8 cellular contexts compared by ENCODE assay signal in genomic region chr2:96207073-96207777, GRCh38. TPM values are rescaled to one million over a fixed set of nuclear protein-coding genes. Genes with fewer than 3 reads are reported as not detected.
DNase-seq lines count a peak whose midpoint lies in the region; ATAC-seq and TF ChIP-seq lines count a peak whose summit lies in the region.

No MANE protein-coding gene starts in this region.

- peak overlapping the region; percentile 98 for H3K9ac ChIP-seq in MM.1S (ENCODE audit: low read length)
- peak overlapping the region; percentile 59 to 87 for H3K9ac ChIP-seq in duodenal mucosa (ENCODE audit: low read depth in 1 of 2, low read length in 2 of 2)

- H3K4me1 Mint-ChIP-seq in natural killer cell treated with Interleukin-12 subunit alpha and Interleukin-12 subunit beta and Interleukin-15 and Interleukin-18, amount 100 ng/mL, for 72 hours (ENCODE audit: low read depth in 2 of 2) = peaks cover 52 to 57% of the 10 kb centered on the region in 2 donors

- H3K9me3 Mint-ChIP-seq in natural killer cell treated with Interleukin-12 subunit alpha and Interleukin-12 subunit beta and Interleukin-15 and Interleukin-18, amount 100 ng/mL, for 72 hours = no peaks in the 10 kb centered on the region

- no peak overlapping the region for H2AFZ ChIP-seq in MM.1S (ENCODE audit: low read length)

- H3K4me1 ChIP-seq in MM.1S (ENCODE audit: low read length) = peaks cover 33% of the 10 kb centered on the region
- H3K4me1 ChIP-seq in duodenal mucosa (ENCODE audit: control insufficient read depth in 1 of 2, insufficient read depth in 2 of 2, low read length in 2 of 2) = peaks cover 58 to 67% of the 10 kb centered on the region in 2 donors

- H3K36me3 Mint-ChIP-seq in natural killer cell treated with Interleukin-12 subunit alpha and Interleukin-12 subunit beta and Interleukin-15 and Interleukin-18, amount 100 ng/mL, for 72 hours = peaks cover 9% of the 10 kb centered on the region

- DNase-seq in MM.1S (no peak), NCI-H748 (lab: John Stamatoyannopoulos, UW; ENCODE audit: unreplicated experiment) (no peak), H4 (ENCODE audit: low spot score) (no peak)
- DNase-seq in natural killer cell treated with Interleukin-12 subunit alpha and Interleukin-12 subunit beta and Interleukin-15 and Interleukin-18, amount 100 ng/mL, for 72 hours (ENCODE audit: low spot score) = no peak

- peaks cover 78% of the 10 kb centered on the region for H3K79me2 ChIP-seq in MM.1S (ENCODE audit: low read length)

- peak overlapping the region; percentile 89 to 92 for H3K27ac Mint-ChIP-seq in natural killer cell treated with Interleukin-12 subunit alpha and Interleukin-12 subunit beta and Interleukin-15 and Interleukin-18, amount 100 ng/mL, for 72 hours

- H3K9me2 ChIP-seq in MM.1S (replicated peaks; ENCODE audit: insufficient read depth, low read length) = no peaks in the 10 kb centered on the region

- no peaks in the 10 kb centered on the region for H3K27me3 ChIP-seq in MM.1S (replicated peaks; ENCODE audit: insufficient read depth, low read length)
- no peaks in the 10 kb centered on the region for H3K27me3 ChIP-seq in duodenal mucosa (ENCODE audit: control insufficient read depth in 1 of 2, insufficient read depth in 2 of 2, low read length in 2 of 2)

- H3K4me3 ChIP-seq in MM.1S (ENCODE audit: low read length) (peak overlapping the region; percentile 88), duodenal mucosa (ENCODE audit: low read depth in 1 of 2, low read length in 2 of 2) (peak overlapping the region; percentile 60 to 85)

- ATAC-seq in natural killer cell treated with Interleukin-12 subunit alpha and Interleukin-12 subunit beta and Interleukin-15 and Interleukin-18, amount 100 ng/mL, for 72 hours = no peak
- ATAC-seq in activated CD4-positive, CD25-positive, alpha-beta regulatory T cell treated with anti-CD3 and anti-CD28 coated beads, Interleukin-2, amount 50 U/mL, for 24 hours = no peak
- ATAC-seq in HG03442 (IDR thresholded peaks at IDR 0.05; ENCODE audit: unreplicated experiment) = no peak

- H4K20me1 ChIP-seq in MM.1S (ENCODE audit: insufficient read depth, low read length) = peaks cover 50% of the 10 kb centered on the region

- no peaks in the 10 kb centered on the region for H3K9me3 ChIP-seq in MM.1S (replicated peaks; ENCODE audit: insufficient read depth, low read length)
- H3K9me3 ChIP-seq in duodenal mucosa (ENCODE audit: control insufficient read depth in 1 of 2, low read length in 2 of 2) = no peaks in the 10 kb centered on the region

- no peaks in the 10 kb centered on the region for H3K27me3 Mint-ChIP-seq in natural killer cell treated with Interleukin-12 subunit alpha and Interleukin-12 subunit beta and Interleukin-15 and Interleukin-18, amount 100 ng/mL, for 72 hours

- H3F3A ChIP-seq in MM.1S (ENCODE audit: insufficient read depth, low read length) = peaks cover 27% of the 10 kb centered on the region

- H3K4me2 ChIP-seq in MM.1S (ENCODE audit: low read depth, low read length) = peak overlapping the region; percentile 79

- H3K36me3 ChIP-seq in MM.1S (replicated peaks; ENCODE audit: insufficient read depth, low read length) (no peaks in the 10 kb centered on the region), duodenal mucosa (ENCODE audit: control insufficient read depth in 1 of 2, insufficient read depth in 2 of 2, low read length in 2 of 2) (no peaks in the 10 kb centered on the region)

- peak overlapping the region; percentile 98 for H3K4me3 Mint-ChIP-seq in natural killer cell treated with Interleukin-12 subunit alpha and Interleukin-12 subunit beta and Interleukin-15 and Interleukin-18, amount 100 ng/mL, for 72 hours

- H3K27ac ChIP-seq in C4-2B = peak overlapping the region; percentile 96
- H3K27ac ChIP-seq in MM.1S (ENCODE audit: low read length) = peak overlapping the region; percentile 95; the same call in 1 of the 2 replicates
- peak overlapping the region; percentile 93 for H3K27ac ChIP-seq in duodenal mucosa (ENCODE audit: low read depth, low read length)

- TF ChIP-seq CTCF in C4-2B (conservative IDR thresholded peaks at IDR 0.05) = no peak
- TF ChIP-seq CTCF in MM.1S (IDR thresholded peaks at IDR 0.05; ENCODE audit: low read length) = no peak

RNA-seq across cellular contexts. Expression of gene STARD7, which starts 1.4 kb away (rescaled TPM):
- 100 to 1,000 TPM; 153 to 206 TPM for total RNA-seq in natural killer cell treated with Interleukin-12 subunit alpha and Interleukin-12 subunit beta and Interleukin-15 and Interleukin-18, amount 100 ng/mL, for 72 hours
- 169 and 170 TPM in 2 replicates for total RNA-seq in H4 (2014; rRNA removed; shearing (Covaris generic))

RNA-seq across cellular contexts. Expression of gene TMEM127, which starts 58.6 kb away (rescaled TPM):
- total RNA-seq in natural killer cell treated with Interleukin-12 subunit alpha and Interleukin-12 subunit beta and Interleukin-15 and Interleukin-18, amount 100 ng/mL, for 72 hours = 10 to 100 TPM; 41.4 to 49.4 TPM
- total RNA-seq in H4 (2014; rRNA removed; shearing (Covaris generic)) = 15.5 and 20.9 TPM in 2 replicates

RNA-seq across cellular contexts. Expression of gene CIAO1, which starts 58.8 kb away (rescaled TPM):
- total RNA-seq in natural killer cell treated with Interleukin-12 subunit alpha and Interleukin-12 subunit beta and Interleukin-15 and Interleukin-18, amount 100 ng/mL, for 72 hours = 100 to 1,000 TPM in 1 of 2 donors, 10 to 100 TPM in 1; 98.0 to 108 TPM
- 79.3 and 96.1 TPM in 2 replicates for total RNA-seq in H4 (2014; rRNA removed; shearing (Covaris generic))
